3 cellular contexts compared by ENCODE assay signal in genomic region chr22:29156507-29156906, GRCh38.
TF ChIP-seq lines count a peak whose summit lies in the region.

No MANE protein-coding gene starts in this region.

TF ChIP-seq in SK-N-SH treated with all-trans-retinoic acid at 6 μM for 48 hours, 23 proteins besides CTCF, POLR2A, EP300 and RAD21 (continues in another document):
- TF ChIP-seq ZNF565 (CRISPR knock-in tag; conservative IDR thresholded peaks at IDR 0.05; ENCODE audit: low read depth), result no peak
- TF ChIP-seq OSR1 (CRISPR knock-in tag; IDR thresholded peaks at IDR 0.05), result no peak
- TF ChIP-seq SNAI2 (CRISPR knock-in tag; IDR thresholded peaks at IDR 0.05), result no peak
- no peak for TF ChIP-seq PATZ1 (CRISPR knock-in tag; IDR thresholded peaks at IDR 0.05; ENCODE audit: borderline replicate concordance)
- TF ChIP-seq TOX (CRISPR knock-in tag; IDR thresholded peaks at IDR 0.05; ENCODE audit: borderline replicate concordance), result no peak
- TF ChIP-seq ZC3H10 (CRISPR knock-in tag; IDR thresholded peaks at IDR 0.05), result no peak
- no peak for TF ChIP-seq TSHZ2 (CRISPR knock-in tag; IDR thresholded peaks at IDR 0.05)
- TF ChIP-seq ZNF70 (CRISPR knock-in tag; IDR thresholded peaks at IDR 0.05), result no peak
- no peak for TF ChIP-seq CREB5 (CRISPR knock-in tag; IDR thresholded peaks at IDR 0.05; ENCODE audit: low read depth)
- TF ChIP-seq GLIS3 (CRISPR knock-in tag; IDR thresholded peaks at IDR 0.05), result no peak

TF ChIP-seq in SK-N-SH, 30 proteins besides CTCF, POLR2A, EP300 and RAD21:
- TF ChIP-seq TAF1 (IDR thresholded peaks at IDR 0.05; ENCODE audit: borderline replicate concordance, low read depth, low read length) (no peak), RCOR1 (IDR thresholded peaks at IDR 0.05; ENCODE audit: low read length) (no peak), TEAD4 (IDR thresholded peaks at IDR 0.05; ENCODE audit: borderline replicate concordance, insufficient read depth) (no peak), GATA2 (CRISPR knock-in tag; IDR thresholded peaks at IDR 0.05) (no peak), ELF1 (IDR thresholded peaks at IDR 0.05) (no peak), YY1 (IDR thresholded peaks at IDR 0.05; ENCODE audit: low read depth) (no peak), USF1 (IDR thresholded peaks at IDR 0.05; ENCODE audit: borderline replicate concordance, low read depth) (no peak), USF2 (IDR thresholded peaks at IDR 0.05; ENCODE audit: borderline replicate concordance, low read depth, low read length) (no peak), SIN3A (IDR thresholded peaks at IDR 0.05; ENCODE audit: borderline replicate concordance, low read depth, low read length) (no peak), FOXJ3 (CRISPR knock-in tag; IDR thresholded peaks at IDR 0.05) (no peak), POLR2AphosphoS5 (IDR thresholded peaks at IDR 0.05; ENCODE audit: low read depth, low read length) (no peak), RXRA (IDR thresholded peaks at IDR 0.05; ENCODE audit: borderline replicate concordance, low read depth) (no peak), PBX3 (IDR thresholded peaks at IDR 0.05) (no peak), MXI1 (IDR thresholded peaks at IDR 0.05; ENCODE audit: low read depth, low read length) (no peak), RFX5 (IDR thresholded peaks at IDR 0.05; ENCODE audit: low read length) (no peak), JUND (IDR thresholded peaks at IDR 0.05) (no peak), NFIC (IDR thresholded peaks at IDR 0.05; ENCODE audit: borderline replicate concordance) (no peak), REST (IDR thresholded peaks at IDR 0.05; ENCODE audit: low read depth, low read length) (no peak), GABPA (IDR thresholded peaks at IDR 0.05; ENCODE audit: low read depth) (no peak), SMC3 (IDR thresholded peaks at IDR 0.05; ENCODE audit: low read depth, low read length) (no peak)

TF ChIP-seq in H1, 55 proteins besides CTCF, POLR2A, EP300 and RAD21:
- no peak for TF ChIP-seq SIX5 (IDR thresholded peaks at IDR 0.05; ENCODE audit: low read depth, low read length)
- 0 out of 2 replicates have a peak, but pooled peaks have one; percentile 6 for TF ChIP-seq TEAD4 (IDR thresholded peaks at IDR 0.05; ENCODE audit: low read depth, low read length)
